1 cellular context compared by ENCODE assay signal in the genomic region with DNA sequence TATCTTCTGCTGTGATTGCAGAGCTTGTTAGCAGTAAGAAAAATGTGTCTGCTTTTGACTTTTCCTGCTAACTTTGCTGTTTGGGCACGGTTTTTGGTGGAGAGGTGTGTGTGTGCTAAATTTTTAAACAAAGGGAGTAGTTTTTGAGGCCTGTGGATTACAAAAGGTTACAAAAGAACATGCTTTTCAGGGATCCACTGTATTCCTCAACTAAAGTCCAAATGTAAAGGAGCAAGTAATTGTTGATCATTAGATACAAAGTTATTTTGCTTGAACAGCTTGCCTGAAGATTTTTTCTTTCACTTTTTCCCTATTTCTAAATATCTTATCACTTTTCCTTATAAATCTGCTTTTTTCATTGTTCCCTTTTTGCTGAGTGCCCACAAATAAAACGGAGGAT.
TF ChIP-seq lines count a peak whose summit lies in the region.

No MANE protein-coding gene starts in this region.

TF ChIP-seq in HCT116, 20 proteins besides CTCF, POLR2A, EP300 and RAD21 (continued from another document):
- TF ChIP-seq, protein P1, sequence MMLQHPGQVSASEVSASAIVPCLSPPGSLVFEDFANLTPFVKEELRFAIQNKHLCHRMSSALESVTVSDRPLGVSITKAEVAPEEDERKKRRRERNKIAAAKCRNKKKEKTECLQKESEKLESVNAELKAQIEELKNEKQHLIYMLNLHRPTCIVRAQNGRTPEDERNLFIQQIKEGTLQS (IDR thresholded peaks at IDR 0.05), result no peak
- TF ChIP-seq SRF (IDR thresholded peaks at IDR 0.05; ENCODE audit: low read depth) (no peak), ZFX (IDR thresholded peaks at IDR 0.05) (no peak), JUND (IDR thresholded peaks at IDR 0.05) (no peak), CBX3 (IDR thresholded peaks at IDR 0.05; ENCODE audit: low read depth) (no peak), FOSL1 (IDR thresholded peaks at IDR 0.05; ENCODE audit: low read depth) (no peak)
- TF ChIP-seq, protein P2, sequence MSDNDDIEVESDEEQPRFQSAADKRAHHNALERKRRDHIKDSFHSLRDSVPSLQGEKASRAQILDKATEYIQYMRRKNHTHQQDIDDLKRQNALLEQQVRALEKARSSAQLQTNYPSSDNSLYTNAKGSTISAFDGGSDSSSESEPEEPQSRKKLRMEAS (IDR thresholded peaks at IDR 0.05), result no peak
- TF ChIP-seq, protein P3, sequence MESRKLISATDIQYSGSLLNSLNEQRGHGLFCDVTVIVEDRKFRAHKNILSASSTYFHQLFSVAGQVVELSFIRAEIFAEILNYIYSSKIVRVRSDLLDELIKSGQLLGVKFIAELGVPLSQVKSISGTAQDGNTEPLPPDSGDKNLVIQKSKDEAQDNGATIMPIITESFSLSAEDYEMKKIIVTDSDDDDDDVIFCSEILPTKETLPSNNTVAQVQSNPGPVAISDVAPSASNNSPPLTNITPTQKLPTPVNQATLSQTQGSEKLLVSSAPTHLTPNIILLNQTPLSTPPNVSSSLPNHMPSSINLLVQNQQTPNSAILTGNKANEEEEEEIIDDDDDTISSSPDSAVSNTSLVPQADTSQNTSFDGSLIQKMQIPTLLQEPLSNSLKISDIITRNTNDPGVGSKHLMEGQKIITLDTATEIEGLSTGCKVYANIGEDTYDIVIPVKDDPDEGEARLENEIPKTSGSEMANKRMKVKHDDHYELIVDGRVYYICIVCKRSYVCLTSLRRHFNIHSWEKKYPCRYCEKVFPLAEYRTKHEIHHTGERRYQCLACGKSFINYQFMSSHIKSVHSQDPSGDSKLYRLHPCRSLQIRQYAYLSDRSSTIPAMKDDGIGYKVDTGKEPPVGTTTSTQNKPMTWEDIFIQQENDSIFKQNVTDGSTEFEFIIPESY (IDR thresholded peaks at IDR 0.05; ENCODE audit: extremely low read depth, insufficient replicate concordance, low read length), result no peak
TF ChIP-seq in HCT116: peak in this region for 0.
